Comparison of ENCODE assay signal across 9 cellular contexts in the genomic region with DNA sequence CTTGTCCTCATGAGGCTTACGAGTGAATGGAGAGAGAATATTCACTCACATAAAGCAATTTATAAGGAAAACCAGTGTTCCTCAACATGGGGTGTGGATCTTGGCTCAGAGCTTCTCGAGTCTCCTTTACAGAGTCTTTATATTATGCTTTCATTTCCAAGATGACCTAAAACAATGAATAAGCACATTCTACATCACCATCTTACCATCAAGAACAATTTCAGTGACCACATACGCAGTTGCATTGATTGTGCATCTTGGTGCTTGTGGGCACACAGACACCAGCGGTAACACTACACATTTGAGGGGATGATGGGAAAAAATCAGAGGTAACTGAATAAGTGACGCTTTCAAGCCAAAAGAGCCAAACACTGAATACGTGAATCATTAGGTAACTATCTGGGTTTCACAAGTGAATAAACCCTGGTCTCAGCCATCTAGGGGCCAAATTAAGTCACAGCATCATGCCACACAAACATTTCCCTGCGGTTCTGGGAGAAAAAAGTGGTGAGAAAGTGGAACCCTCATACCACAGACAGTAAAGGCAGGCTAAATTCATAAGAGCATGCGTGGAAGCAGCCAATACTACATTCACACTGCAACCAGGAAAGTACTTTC. TPM values are rescaled to one million over a fixed set of nuclear protein-coding genes. Genes with fewer than 3 reads are reported as not detected.
DNase-seq lines count a peak whose midpoint lies in the region; ATAC-seq and TF ChIP-seq lines count a peak whose summit lies in the region.
"Had no signal": no experiment of that assay in that cellular context is flagged by ENCODE, and none has a peak within 500 bp of the region (broad histone marks: within the 10 kb centered on the region; RNA-seq: fewer than 3 reads in every experiment).

No MANE protein-coding gene starts in this region.

- no peaks in the 10 kb centered on the region for H4K20me1 ChIP-seq in Karpas-422 (ENCODE audit: insufficient read depth, low read depth, low read length)

- POLR2A ChIA-PET in CD4-positive, alpha-beta memory T cell (lab: Charles Lee; ENCODE audit: partially characterized antibody), result no interaction called here
- POLR2A ChIA-PET in activated naive CD8-positive, alpha-beta T cell treated with anti-CD3 and anti-CD28 coated beads, Interleukin-2, amount 10 ng/mL, durations not matched to agents 7 days and 5 days (lab: Charles Lee), result no interaction called here

- no peak overlapping the region for H3K4me3 ChIP-seq in CD4-positive, alpha-beta memory T cell (ENCODE audit: low read length in 2 of 2)
- no peak overlapping the region for H3K4me3 ChIP-seq in right lobe of liver
- H3K4me3 ChIP-seq in Karpas-422 (ENCODE audit: low read length), result no peak overlapping the region

- peaks cover 24 to 44% of the 10 kb centered on the region in 2 donors for H3K36me3 Mint-ChIP-seq in CD4-positive, alpha-beta memory T cell
- H3K36me3 Mint-ChIP-seq in IgD-negative memory B cell, result peaks cover 2% of the 10 kb centered on the region
- peaks cover 16% of the 10 kb centered on the region for H3K36me3 Mint-ChIP-seq in activated naive CD8-positive, alpha-beta T cell treated with anti-CD3 and anti-CD28 coated beads, Interleukin-2, amount 10 ng/mL, durations not matched to agents 7 days and 5 days

- peaks cover 34% of the 10 kb centered on the region for H3K36me3 ChIP-seq in CD4-positive, alpha-beta memory T cell (ENCODE audit: insufficient read depth, low read length)
- H3K36me3 ChIP-seq in right lobe of liver (peaks cover 4 to 72% (median 20%) of the 10 kb centered on the region in 4 donors), Karpas-422 (ENCODE audit: insufficient read depth, low read length) (peaks cover 8% of the 10 kb centered on the region; the same call in 1 of the 2 replicates)

- H3K9me2 ChIP-seq in Karpas-422 (replicated peaks; ENCODE audit: insufficient read depth, low read length), result no peaks in the 10 kb centered on the region

- no peak overlapping the region for H3K4me3 Mint-ChIP-seq in CD4-positive, alpha-beta memory T cell
- no peak overlapping the region for H3K4me3 Mint-ChIP-seq in IgD-negative memory B cell
- no peak overlapping the region for H3K4me3 Mint-ChIP-seq in activated naive CD8-positive, alpha-beta T cell treated with anti-CD3 and anti-CD28 coated beads, Interleukin-2, amount 10 ng/mL, durations not matched to agents 7 days and 5 days

- H3K9me3 ChIP-seq in CD4-positive, alpha-beta memory T cell (ENCODE audit: control insufficient read depth in 1 of 2, low read length in 2 of 2), result no peaks in the 10 kb centered on the region
- H3K9me3 ChIP-seq in right lobe of liver (no peaks in the 10 kb centered on the region), Karpas-422 (ENCODE audit: low read length) (no peaks in the 10 kb centered on the region)

- intact Hi-C loops in CD4-positive, alpha-beta memory T cell (cut with micrococcal nuclease), result no loop called here
- intact Hi-C loops in right lobe of liver (cut with DNase I), result no loop called here

- H3K27me3 Mint-ChIP-seq in CD4-positive, alpha-beta memory T cell, result no peaks in the 10 kb centered on the region
- no peaks in the 10 kb centered on the region for H3K27me3 Mint-ChIP-seq in IgD-negative memory B cell
- H3K27me3 Mint-ChIP-seq in activated naive CD8-positive, alpha-beta T cell treated with anti-CD3 and anti-CD28 coated beads, Interleukin-2, amount 10 ng/mL, durations not matched to agents 7 days and 5 days, result no peaks in the 10 kb centered on the region

- H3K79me2 ChIP-seq in Karpas-422 (ENCODE audit: low read length), result peaks cover 8% of the 10 kb centered on the region; the same call in 1 of the 2 replicates

- no peak overlapping the region for H2AFZ ChIP-seq in Karpas-422 (ENCODE audit: low read length)

- H3K4me1 Mint-ChIP-seq in CD4-positive, alpha-beta memory T cell, result peaks cover 6 to 10% (median 9%) of the 10 kb centered on the region in 4 donors
- peaks cover 3 to 7% (median 3%) of the 10 kb centered on the region in 3 donors for H3K4me1 Mint-ChIP-seq in IgD-negative memory B cell
- peaks cover 4% of the 10 kb centered on the region for H3K4me1 Mint-ChIP-seq in activated naive CD8-positive, alpha-beta T cell treated with anti-CD3 and anti-CD28 coated beads, Interleukin-2, amount 10 ng/mL, durations not matched to agents 7 days and 5 days

- CTCF ChIA-PET in CD4-positive, alpha-beta memory T cell (lab: Charles Lee; ENCODE audit: partially characterized antibody), result no interaction called here

- no peak overlapping the region for H3K4me2 ChIP-seq in Karpas-422 (ENCODE audit: low read depth, low read length, poor library complexity, severe bottlenecking)

- H3K27ac ChIP-seq in CD4-positive, alpha-beta memory T cell (ENCODE audit: low read depth, low read length), result no peak overlapping the region
- H3K27ac ChIP-seq in right lobe of liver (no peak overlapping the region), Karpas-422 (ENCODE audit: low read length) (no peak overlapping the region)

- H3K27me3 ChIP-seq in CD4-positive, alpha-beta memory T cell (ENCODE audit: insufficient read depth, low read length), result no peaks in the 10 kb centered on the region
- H3K27me3 ChIP-seq in right lobe of liver (no peaks in the 10 kb centered on the region), Karpas-422 (ENCODE audit: low read length) (no peaks in the 10 kb centered on the region)

- DNase-seq in CD4-positive, alpha-beta memory T cell, result peak in 3 of 5 donors; percentile 8 to 45 (median 8)
- DNase-seq in activated naive CD8-positive, alpha-beta T cell treated with anti-CD3 and anti-CD28 coated beads, Interleukin-2, amount 10 ng/mL, durations not matched to agents 7 days and 5 days, result no peak
- no peak for DNase-seq in right lobe of liver
- DNase-seq in NCI-H146 treated with DMSO at 0.1 percent for 48 hours (lab: John Stamatoyannopoulos, UW; ENCODE audit: unreplicated experiment), result no peak
- DNase-seq in ecto neural progenitor cell (ENCODE audit: low spot score), result no peak
- no peak for DNase-seq in Karpas-422
- DNase-seq: nucleus accumbens had no signal

- H3K9me3 Mint-ChIP-seq in CD4-positive, alpha-beta memory T cell, result no peaks in the 10 kb centered on the region
- H3K9me3 Mint-ChIP-seq in IgD-negative memory B cell, result no peaks in the 10 kb centered on the region
- no peaks in the 10 kb centered on the region for H3K9me3 Mint-ChIP-seq in activated naive CD8-positive, alpha-beta T cell treated with anti-CD3 and anti-CD28 coated beads, Interleukin-2, amount 10 ng/mL, durations not matched to agents 7 days and 5 days

- peak overlapping the region in 4 of 7 donors; percentile 15 to 75 (median 47) for H3K27ac Mint-ChIP-seq in CD4-positive, alpha-beta memory T cell
- H3K27ac Mint-ChIP-seq in IgD-negative memory B cell, result peak overlapping the region in 2 of 3 donors; percentile 47 to 49
- H3K27ac Mint-ChIP-seq in activated naive CD8-positive, alpha-beta T cell treated with anti-CD3 and anti-CD28 coated beads, Interleukin-2, amount 10 ng/mL, durations not matched to agents 7 days and 5 days, result no peak overlapping the region

- 58% methylated on average over 8 of the region's 8 CpGs for WGBS in right lobe of liver (ENCODE audit: insufficient coverage, low coverage, low lambda C conversion rate, missing lambda C conversion rate)

- ATAC-seq in activated naive CD8-positive, alpha-beta T cell treated with anti-CD3 and anti-CD28 coated beads, Interleukin-2, amount 10 ng/mL, durations not matched to agents 7 days and 5 days (ENCODE audit: low read depth), result peak; percentile 30
- ATAC-seq in right lobe of liver, result peak in 1 of 4 donors; percentile 51
- ATAC-seq in HG03159 (IDR thresholded peaks at IDR 0.05; ENCODE audit: unreplicated experiment), result no peak

- no peaks in the 10 kb centered on the region for H3K4me1 ChIP-seq in CD4-positive, alpha-beta memory T cell (ENCODE audit: insufficient read depth, low read length)
- H3K4me1 ChIP-seq in right lobe of liver, result no peaks in the 10 kb centered on the region
- no peaks in the 10 kb centered on the region for H3K4me1 ChIP-seq in Karpas-422 (ENCODE audit: low read length)

- no peak overlapping the region for H3K9ac ChIP-seq in Karpas-422 (ENCODE audit: low read length)

- TF ChIP-seq POLR2A in right lobe of liver (IDR thresholded peaks at IDR 0.05), result no peak

- TF ChIP-seq CTCF in right lobe of liver (IDR thresholded peaks at IDR 0.05), result peak; percentile 14 to 43 (median 19)

RNA-seq across cellular contexts. Expression of gene CWC25, which starts 9.4 kb away (rescaled TPM):
- total RNA-seq in CD4-positive, alpha-beta memory T cell, result 10 to 100 TPM; 44.4 to 46.8 TPM
- polyA plus RNA-seq in CD4-positive, alpha-beta memory T cell, result 1 to 10 TPM; 4.3 to 9.6 TPM
- 17.1 TPM for polyA plus RNA-seq in IgD-negative memory B cell
- total RNA-seq in activated naive CD8-positive, alpha-beta T cell treated with anti-CD3 and anti-CD28 coated beads, Interleukin-2, amount 10 ng/mL, durations not matched to agents 7 days and 5 days, result 10 to 100 TPM; 35.2 to 37.5 TPM
- total RNA-seq in right lobe of liver, result 10 to 100 TPM in 2 of 6 experiments, 1 to 10 TPM in 4; 6.8 to 13.1 (median 9.2) TPM
- 11.8 and 12.7 TPM in 2 replicates for total RNA-seq in Karpas-422 (2014; rRNA removed; shearing (Covaris generic); ENCODE audit: low replicate concordance)

RNA-seq across cellular contexts. Expression of gene PIP4K2B, which starts 16.3 kb away (rescaled TPM):
- total RNA-seq in CD4-positive, alpha-beta memory T cell, result 10 to 100 TPM; 55.9 to 66.3 TPM
- polyA plus RNA-seq in CD4-positive, alpha-beta memory T cell, result 10 to 100 TPM; 10.2 to 16.6 TPM
- polyA plus RNA-seq in IgD-negative memory B cell, result 11.5 TPM
- total RNA-seq in activated naive CD8-positive, alpha-beta T cell treated with anti-CD3 and anti-CD28 coated beads, Interleukin-2, amount 10 ng/mL, durations not matched to agents 7 days and 5 days, result 10 to 100 TPM; 55.1 to 58.0 TPM
- 10 to 100 TPM; 11.5 to 19.5 (median 15.4) TPM for total RNA-seq in right lobe of liver
- total RNA-seq in Karpas-422 (2014; rRNA removed; shearing (Covaris generic); ENCODE audit: low replicate concordance), result 32.0 and 42.7 TPM in 2 replicates

RNA-seq across cellular contexts. Expression of gene RPL23, which starts 37.8 kb away (rescaled TPM):
- total RNA-seq in CD4-positive, alpha-beta memory T cell, result 1,000 to 10,000 TPM; 1,511 to 1,572 TPM
- 1,000 to 10,000 TPM in 1 of 2 donors, 100 to 1,000 TPM in 1; 728 to 1,314 TPM for polyA plus RNA-seq in CD4-positive, alpha-beta memory T cell
- polyA plus RNA-seq in IgD-negative memory B cell, result 1,385 TPM
- 1,000 to 10,000 TPM; 1,166 to 1,188 TPM for total RNA-seq in activated naive CD8-positive, alpha-beta T cell treated with anti-CD3 and anti-CD28 coated beads, Interleukin-2, amount 10 ng/mL, durations not matched to agents 7 days and 5 days
- 100 to 1,000 TPM; 389 to 609 (median 436) TPM for total RNA-seq in right lobe of liver
- 2,394 and 2,712 TPM in 2 replicates for total RNA-seq in Karpas-422 (2014; rRNA removed; shearing (Covaris generic); ENCODE audit: low replicate concordance)

RNA-seq across cellular contexts. Expression of gene LASP1, which starts 54.2 kb away (rescaled TPM):
- total RNA-seq in CD4-positive, alpha-beta memory T cell, result 100 to 1,000 TPM; 120 to 122 TPM
- polyA plus RNA-seq in CD4-positive, alpha-beta memory T cell, result 10 to 100 TPM; 32.1 to 65.3 TPM
- polyA plus RNA-seq in IgD-negative memory B cell, result 44.5 TPM
- total RNA-seq in activated naive CD8-positive, alpha-beta T cell treated with anti-CD3 and anti-CD28 coated beads, Interleukin-2, amount 10 ng/mL, durations not matched to agents 7 days and 5 days, result 100 to 1,000 TPM; 227 to 236 TPM
- total RNA-seq in right lobe of liver, result 100 to 1,000 TPM in 2 of 6 experiments, 10 to 100 TPM in 4; 52.2 to 124 (median 84.8) TPM
- total RNA-seq in Karpas-422 (2014; rRNA removed; shearing (Covaris generic); ENCODE audit: low replicate concordance), result 59.3 and 85.0 TPM in 2 replicates

Comparison
In these comparisons a context has a peak if more than half of its experiments do, and no peak if none do; other contexts are left out.
1. DNase-seq: peak in CD4-positive, alpha-beta memory T cell (3 of 5); none in activated naive CD8-positive, alpha-beta T cell treated with anti-CD3 and anti-CD28 coated beads, Interleukin-2, amount 10 ng/mL, durations not matched to agents 7 days and 5 days (single experiment), right lobe of liver (0 of 3), NCI-H146 treated with DMSO at 0.1 percent for 48 hours (single experiment), ecto neural progenitor cell (single experiment) and Karpas-422 (single experiment).